In the genomic region with DNA sequence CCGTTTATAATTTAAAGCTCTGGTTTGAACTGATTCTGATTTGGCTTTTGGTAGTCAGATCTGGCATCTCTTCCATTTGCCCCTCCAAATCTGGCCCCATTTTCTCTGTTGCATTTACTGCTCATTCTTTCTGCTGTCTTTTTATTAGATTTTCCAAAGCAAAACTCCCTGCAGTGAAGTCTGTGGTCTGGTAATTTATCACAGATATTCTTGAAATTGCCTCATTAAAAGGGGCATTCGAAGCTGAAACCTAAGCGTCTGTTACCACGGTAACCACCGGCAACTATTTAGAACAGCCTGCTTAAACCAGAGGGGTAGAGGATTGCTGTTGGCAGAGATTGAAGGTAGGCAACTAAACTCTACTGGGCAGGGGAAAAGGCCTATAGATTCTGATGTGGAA, we compare ENCODE assay signal across 1 cellular context.
TF ChIP-seq lines count a peak whose summit lies in the region.

No MANE protein-coding gene starts in this region.

TF ChIP-seq in HepG2, 621 proteins besides CTCF, POLR2A, EP300 and RAD21 (continued from another document):
- TF ChIP-seq PRDM10 (CRISPR knock-in tag; IDR thresholded peaks at IDR 0.05; ENCODE audit: low read depth): no peak
- TF ChIP-seq, protein P1, sequence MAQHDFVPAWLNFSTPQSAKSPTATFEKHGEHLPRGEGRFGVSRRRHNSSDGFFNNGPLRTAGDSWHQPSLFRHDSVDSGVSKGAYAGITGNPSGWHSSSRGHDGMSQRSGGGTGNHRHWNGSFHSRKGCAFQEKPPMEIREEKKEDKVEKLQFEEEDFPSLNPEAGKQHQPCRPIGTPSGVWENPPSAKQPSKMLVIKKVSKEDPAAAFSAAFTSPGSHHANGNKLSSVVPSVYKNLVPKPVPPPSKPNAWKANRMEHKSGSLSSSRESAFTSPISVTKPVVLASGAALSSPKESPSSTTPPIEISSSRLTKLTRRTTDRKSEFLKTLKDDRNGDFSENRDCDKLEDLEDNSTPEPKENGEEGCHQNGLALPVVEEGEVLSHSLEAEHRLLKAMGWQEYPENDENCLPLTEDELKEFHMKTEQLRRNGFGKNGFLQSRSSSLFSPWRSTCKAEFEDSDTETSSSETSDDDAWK (CRISPR knock-in tag; IDR thresholded peaks at IDR 0.05): no peak
- TF ChIP-seq, protein P2, sequence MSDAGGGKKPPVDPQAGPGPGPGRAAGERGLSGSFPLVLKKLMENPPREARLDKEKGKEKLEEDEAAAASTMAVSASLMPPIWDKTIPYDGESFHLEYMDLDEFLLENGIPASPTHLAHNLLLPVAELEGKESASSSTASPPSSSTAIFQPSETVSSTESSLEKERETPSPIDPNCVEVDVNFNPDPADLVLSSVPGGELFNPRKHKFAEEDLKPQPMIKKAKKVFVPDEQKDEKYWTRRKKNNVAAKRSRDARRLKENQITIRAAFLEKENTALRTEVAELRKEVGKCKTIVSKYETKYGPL (CRISPR knock-in tag; IDR thresholded peaks at IDR 0.05): no peak
- TF ChIP-seq BRCA1 (CRISPR knock-in tag; IDR thresholded peaks at IDR 0.05): no peak
- no peak for TF ChIP-seq ZNF225 (CRISPR knock-in tag; IDR thresholded peaks at IDR 0.05)
- no peak for TF ChIP-seq ZNF850 (CRISPR knock-in tag; conservative IDR thresholded peaks at IDR 0.05)
- TF ChIP-seq, protein P3, sequence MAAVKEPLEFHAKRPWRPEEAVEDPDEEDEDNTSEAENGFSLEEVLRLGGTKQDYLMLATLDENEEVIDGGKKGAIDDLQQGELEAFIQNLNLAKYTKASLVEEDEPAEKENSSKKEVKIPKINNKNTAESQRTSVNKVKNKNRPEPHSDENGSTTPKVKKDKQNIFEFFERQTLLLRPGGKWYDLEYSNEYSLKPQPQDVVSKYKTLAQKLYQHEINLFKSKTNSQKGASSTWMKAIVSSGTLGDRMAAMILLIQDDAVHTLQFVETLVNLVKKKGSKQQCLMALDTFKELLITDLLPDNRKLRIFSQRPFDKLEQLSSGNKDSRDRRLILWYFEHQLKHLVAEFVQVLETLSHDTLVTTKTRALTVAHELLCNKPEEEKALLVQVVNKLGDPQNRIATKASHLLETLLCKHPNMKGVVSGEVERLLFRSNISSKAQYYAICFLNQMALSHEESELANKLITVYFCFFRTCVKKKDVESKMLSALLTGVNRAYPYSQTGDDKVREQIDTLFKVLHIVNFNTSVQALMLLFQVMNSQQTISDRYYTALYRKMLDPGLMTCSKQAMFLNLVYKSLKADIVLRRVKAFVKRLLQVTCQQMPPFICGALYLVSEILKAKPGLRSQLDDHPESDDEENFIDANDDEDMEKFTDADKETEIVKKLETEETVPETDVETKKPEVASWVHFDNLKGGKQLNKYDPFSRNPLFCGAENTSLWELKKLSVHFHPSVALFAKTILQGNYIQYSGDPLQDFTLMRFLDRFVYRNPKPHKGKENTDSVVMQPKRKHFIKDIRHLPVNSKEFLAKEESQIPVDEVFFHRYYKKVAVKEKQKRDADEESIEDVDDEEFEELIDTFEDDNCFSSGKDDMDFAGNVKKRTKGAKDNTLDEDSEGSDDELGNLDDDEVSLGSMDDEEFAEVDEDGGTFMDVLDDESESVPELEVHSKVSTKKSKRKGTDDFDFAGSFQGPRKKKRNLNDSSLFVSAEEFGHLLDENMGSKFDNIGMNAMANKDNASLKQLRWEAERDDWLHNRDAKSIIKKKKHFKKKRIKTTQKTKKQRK (IDR thresholded peaks at IDR 0.05; ENCODE audit: low read length): no peak
- no peak for TF ChIP-seq ZNF3 (CRISPR knock-in tag; IDR thresholded peaks at IDR 0.05)
- no peak for TF ChIP-seq ZNF513 (CRISPR knock-in tag; conservative IDR thresholded peaks at IDR 0.05)
- TF ChIP-seq CENPT (CRISPR knock-in tag; IDR thresholded peaks at IDR 0.05; ENCODE audit: low read depth): no peak
- TF ChIP-seq HMGXB4 (CRISPR knock-in tag; IDR thresholded peaks at IDR 0.05; ENCODE audit: borderline replicate concordance in 1 of 2, low read depth in 1 of 2): no peak
